Comparison of ENCODE assay signal across 8 cellular contexts in genomic region chr20:35618372-35619131, GRCh38. TPM values are rescaled to one million over a fixed set of nuclear protein-coding genes. Genes with fewer than 3 reads are reported as not detected.
DNase-seq lines count a peak whose midpoint lies in the region; ATAC-seq lines count a peak whose summit lies in the region.

No MANE protein-coding gene starts in this region.

- H3K27me3 ChIP-seq in ectodermal cell (ENCODE audit: control insufficient read depth, insufficient read depth, low read length, poor library complexity, severe bottlenecking), result peaks cover 30% of the 10 kb centered on the region

- H3K4me3 ChIP-seq in ectodermal cell (ENCODE audit: insufficient read depth, low read depth, low read length), result peak overlapping the region; percentile 41

- no peaks in the 10 kb centered on the region for H3K36me3 Mint-ChIP-seq in natural killer cell treated with Interleukin-12 subunit alpha and Interleukin-12 subunit beta and Interleukin-15 and Interleukin-18, amount 100 ng/mL, for 72 hours

- H3K27ac Mint-ChIP-seq in natural killer cell treated with Interleukin-12 subunit alpha and Interleukin-12 subunit beta and Interleukin-15 and Interleukin-18, amount 100 ng/mL, for 72 hours, result peak overlapping the region in 1 of 2 donors; percentile 93

- ATAC-seq in left cardiac atrium (no peak), GM21529 (IDR thresholded peaks at IDR 0.05; ENCODE audit: unreplicated experiment) (no peak), HG02852 (IDR thresholded peaks at IDR 0.05; ENCODE audit: unreplicated experiment) (no peak), HG03439 (IDR thresholded peaks at IDR 0.05; ENCODE audit: unreplicated experiment) (no peak)
- ATAC-seq in natural killer cell treated with Interleukin-12 subunit alpha and Interleukin-12 subunit beta and Interleukin-15 and Interleukin-18, amount 100 ng/mL, for 72 hours, result no peak

- peaks cover 34 to 44% of the 10 kb centered on the region in 2 donors for H3K4me1 Mint-ChIP-seq in natural killer cell treated with Interleukin-12 subunit alpha and Interleukin-12 subunit beta and Interleukin-15 and Interleukin-18, amount 100 ng/mL, for 72 hours (ENCODE audit: low read depth in 2 of 2)

- no peaks in the 10 kb centered on the region for H3K27me3 Mint-ChIP-seq in natural killer cell treated with Interleukin-12 subunit alpha and Interleukin-12 subunit beta and Interleukin-15 and Interleukin-18, amount 100 ng/mL, for 72 hours

- H3K9me3 Mint-ChIP-seq in natural killer cell treated with Interleukin-12 subunit alpha and Interleukin-12 subunit beta and Interleukin-15 and Interleukin-18, amount 100 ng/mL, for 72 hours, result no peaks in the 10 kb centered on the region

- H3K27ac ChIP-seq in ectodermal cell (ENCODE audit: insufficient read depth, low read depth, low read length, poor library complexity, severe bottlenecking), result no peak overlapping the region

- intact Hi-C loops in cardiac septum (cut with DNase I) (loop anchor here (2.0 to 10.0 kb wide), 3 partner anchors 46 to 266 kb away; partner anchors contain the start of genes CPNE1, ERGIC3 and RBM12), left cardiac atrium (cut with DNase I) (loop anchor here in 1 of 2 donors (5.0 kb wide), 2 partner anchors 44 to 76 kb away; partner anchors contain the start of genes CPNE1, ERGIC3 and RBM12)

- H3K9me3 ChIP-seq in ectodermal cell (ENCODE audit: control insufficient read depth, low read length), result no peaks in the 10 kb centered on the region

- no peaks in the 10 kb centered on the region for H3K36me3 ChIP-seq in ectodermal cell (ENCODE audit: control insufficient read depth, insufficient read depth, low read length)

- peaks cover 12% of the 10 kb centered on the region for H3K4me1 ChIP-seq in ectodermal cell (ENCODE audit: control insufficient read depth, insufficient read depth, low read length)

- H3K4me3 Mint-ChIP-seq in natural killer cell treated with Interleukin-12 subunit alpha and Interleukin-12 subunit beta and Interleukin-15 and Interleukin-18, amount 100 ng/mL, for 72 hours, result peak overlapping the region; percentile 88

- WGBS in ectodermal cell, 2 experiments, result 24% methylated on average over 34 of the region's 34 CpGs

- DNase-seq in cardiac septum (ENCODE audit: low spot score), result peak; percentile 76
- DNase-seq in left cardiac atrium, result no peak
- DNase-seq in SW480 (ENCODE audit: low spot score), result peak; percentile 64
- no peak for DNase-seq in natural killer cell treated with Interleukin-12 subunit alpha and Interleukin-12 subunit beta and Interleukin-15 and Interleukin-18, amount 100 ng/mL, for 72 hours (ENCODE audit: low spot score)

RNA-seq across cellular contexts. Expression of gene SPAG4, which starts 2.9 kb away (rescaled TPM):
- total RNA-seq in cardiac septum (3.5 TPM), left cardiac atrium (1 to 10 TPM; 2.5 to 6.0 TPM)
- polyA plus RNA-seq in ectodermal cell (2013, experiment 1 of 4), result 2.6 TPM
- 3.6 TPM for polyA plus RNA-seq in ectodermal cell (2013, experiment 2 of 4)
- polyA plus RNA-seq in ectodermal cell (2013, experiment 3 of 4), result 3.7 TPM
- 3.7 TPM for polyA plus RNA-seq in ectodermal cell (2013, experiment 4 of 4)
- total RNA-seq in natural killer cell treated with Interleukin-12 subunit alpha and Interleukin-12 subunit beta and Interleukin-15 and Interleukin-18, amount 100 ng/mL, for 72 hours, result 1 to 10 TPM; 5.9 to 6.3 TPM

RNA-seq across cellular contexts. Expression of gene CPNE1, which starts 46.1 kb away (rescaled TPM):
- total RNA-seq in cardiac septum (77.9 TPM), left cardiac atrium (10 to 100 TPM; 69.1 to 84.1 TPM)
- polyA plus RNA-seq in ectodermal cell (2013, experiment 1 of 4), result 358 TPM
- polyA plus RNA-seq in ectodermal cell (2013, experiment 2 of 4), result 299 TPM
- 299 TPM for polyA plus RNA-seq in ectodermal cell (2013, experiment 3 of 4)
- polyA plus RNA-seq in ectodermal cell (2013, experiment 4 of 4), result 311 TPM
- total RNA-seq in natural killer cell treated with Interleukin-12 subunit alpha and Interleukin-12 subunit beta and Interleukin-15 and Interleukin-18, amount 100 ng/mL, for 72 hours, result 100 to 1,000 TPM; 266 to 324 TPM

RNA-seq across cellular contexts. Expression of gene RBM12, which starts 46.1 kb away (rescaled TPM):
- total RNA-seq in cardiac septum (44.4 TPM), left cardiac atrium (10 to 100 TPM; 44.6 to 62.7 TPM)
- polyA plus RNA-seq in ectodermal cell (2013, experiment 1 of 4), result 111 TPM
- polyA plus RNA-seq in ectodermal cell (2013, experiment 2 of 4), result 161 TPM
- 99.7 TPM for polyA plus RNA-seq in ectodermal cell (2013, experiment 3 of 4)
- polyA plus RNA-seq in ectodermal cell (2013, experiment 4 of 4), result 130 TPM
- 100 to 1,000 TPM; 125 to 143 TPM for total RNA-seq in natural killer cell treated with Interleukin-12 subunit alpha and Interleukin-12 subunit beta and Interleukin-15 and Interleukin-18, amount 100 ng/mL, for 72 hours

Comparison
In these comparisons a context has a peak if more than half of its experiments do, and no peak if none do; other contexts are left out.
1. DNase-seq: peak in cardiac septum (single experiment) and SW480 (single experiment); none in left cardiac atrium (single experiment) and natural killer cell treated with Interleukin-12 subunit alpha and Interleukin-12 subunit beta and Interleukin-15 and Interleukin-18, amount 100 ng/mL, for 72 hours (single experiment).